18 cellular contexts compared by ENCODE assay signal in genomic region chr5:58357121-58357520, GRCh38.
"Had no signal": no experiment of that assay in that cellular context is flagged by ENCODE, and none has a peak within 500 bp of the region (broad histone marks: within the 10 kb centered on the region; RNA-seq: fewer than 3 reads in every experiment).

No MANE protein-coding gene starts in this region.

- H3K27me3 ChIP-seq: ascending aorta, breast epithelium, upper lobe of left lung had no signal

- H3K4me3 ChIP-seq: ascending aorta, breast epithelium, skin epidermis, upper lobe of left lung had no signal

- DNase-seq: activated CD4-positive, alpha-beta T cell treated with anti-CD3 and anti-CD28 coated beads, Interleukin-2, amount 50 U/mL, for 1 hour; activated CD8-positive, alpha-beta memory T cell treated with anti-CD3 and anti-CD28 coated beads for 24 hours; activated naive CD4-positive, alpha-beta T cell; activated naive CD8-positive, alpha-beta T cell treated with anti-CD3 and anti-CD28 coated beads, Interleukin-2, amount 10 ng/mL, durations not matched to agents 7 days and 5 days; cerebellar nuclear complex; hippocampal formation; left ventricle myocardium superior; nucleus accumbens; posterior cingulate gyrus; stimulated activated naive CD8-positive, alpha-beta T cell treated with anti-CD3 and anti-CD28 coated beads, Interleukin-15, amount 100 ng/mL, for 72 hours; upper lobe of left lung had no signal

- H3K27ac ChIP-seq: ascending aorta, breast epithelium, skin epidermis, upper lobe of left lung had no signal

- H3K36me3 Mint-ChIP-seq: activated naive CD8-positive, alpha-beta T cell treated with anti-CD3 and anti-CD28 coated beads, Interleukin-2, amount 10 ng/mL, durations not matched to agents 7 days and 5 days; memory B cell; natural killer cell treated with Interleukin-12 subunit alpha and Interleukin-12 subunit beta and Interleukin-15 and Interleukin-18, amount 100 ng/mL, for 72 hours had no signal

- H3K4me1 Mint-ChIP-seq: activated naive CD8-positive, alpha-beta T cell treated with anti-CD3 and anti-CD28 coated beads, Interleukin-2, amount 10 ng/mL, durations not matched to agents 7 days and 5 days; memory B cell; stimulated activated naive CD8-positive, alpha-beta T cell treated with anti-CD3 and anti-CD28 coated beads, Interleukin-15, amount 100 ng/mL, for 72 hours had no signal

- H3K9me3 ChIP-seq: ascending aorta, breast epithelium, upper lobe of left lung had no signal

- H3K27me3 Mint-ChIP-seq: activated naive CD8-positive, alpha-beta T cell treated with anti-CD3 and anti-CD28 coated beads, Interleukin-2, amount 10 ng/mL, durations not matched to agents 7 days and 5 days; natural killer cell treated with Interleukin-12 subunit alpha and Interleukin-12 subunit beta and Interleukin-15 and Interleukin-18, amount 100 ng/mL, for 72 hours; stimulated activated naive CD8-positive, alpha-beta T cell treated with anti-CD3 and anti-CD28 coated beads, Interleukin-15, amount 100 ng/mL, for 72 hours had no signal

- H3K36me3 ChIP-seq: ascending aorta, breast epithelium, upper lobe of left lung had no signal

- H3K27ac Mint-ChIP-seq: activated naive CD8-positive, alpha-beta T cell treated with anti-CD3 and anti-CD28 coated beads, Interleukin-2, amount 10 ng/mL, durations not matched to agents 7 days and 5 days; activated T-helper 1 cell treated with anti-CD3 and anti-CD28 coated beads, Interleukin-12 subunit alpha, Interleukin-12 subunit beta, Interleukin-2, Interleukin-4 antibody, amounts not matched to agents 30 ng/mL and 10 ng/mL and 1 ng/mL, durations not matched to agents 14 hours and 24 hours and 36 hours; memory B cell; natural killer cell treated with Interleukin-12 subunit alpha and Interleukin-12 subunit beta and Interleukin-15 and Interleukin-18, amount 100 ng/mL, for 72 hours; stimulated activated naive CD8-positive, alpha-beta T cell treated with anti-CD3 and anti-CD28 coated beads, Interleukin-15, amount 100 ng/mL, for 72 hours; T-helper 2 cell treated with Interferon-gamma antibody and Interleukin-4, amounts not matched to agents 5 μg/mL and 100 μg/mL, for 36 hours had no signal

- H3K4me1 ChIP-seq: ascending aorta, upper lobe of left lung had no signal

- H3K9me3 Mint-ChIP-seq: activated naive CD8-positive, alpha-beta T cell treated with anti-CD3 and anti-CD28 coated beads, Interleukin-2, amount 10 ng/mL, durations not matched to agents 7 days and 5 days; activated T-helper 1 cell treated with anti-CD3 and anti-CD28 coated beads, Interleukin-12 subunit alpha, Interleukin-12 subunit beta, Interleukin-2, Interleukin-4 antibody, amounts not matched to agents 30 ng/mL and 10 ng/mL and 1 ng/mL, durations not matched to agents 14 hours and 24 hours and 36 hours; memory B cell; natural killer cell treated with Interleukin-12 subunit alpha and Interleukin-12 subunit beta and Interleukin-15 and Interleukin-18, amount 100 ng/mL, for 72 hours; stimulated activated naive CD8-positive, alpha-beta T cell treated with anti-CD3 and anti-CD28 coated beads, Interleukin-15, amount 100 ng/mL, for 72 hours; T-helper 2 cell treated with Interferon-gamma antibody and Interleukin-4, amounts not matched to agents 5 μg/mL and 100 μg/mL, for 36 hours had no signal

- H3K4me3 Mint-ChIP-seq: activated naive CD8-positive, alpha-beta T cell treated with anti-CD3 and anti-CD28 coated beads, Interleukin-2, amount 10 ng/mL, durations not matched to agents 7 days and 5 days; activated T-helper 1 cell treated with anti-CD3 and anti-CD28 coated beads, Interleukin-12 subunit alpha, Interleukin-12 subunit beta, Interleukin-2, Interleukin-4 antibody, amounts not matched to agents 30 ng/mL and 10 ng/mL and 1 ng/mL, durations not matched to agents 14 hours and 24 hours and 36 hours; memory B cell; natural killer cell treated with Interleukin-12 subunit alpha and Interleukin-12 subunit beta and Interleukin-15 and Interleukin-18, amount 100 ng/mL, for 72 hours; stimulated activated naive CD8-positive, alpha-beta T cell treated with anti-CD3 and anti-CD28 coated beads, Interleukin-15, amount 100 ng/mL, for 72 hours; T-helper 2 cell treated with Interferon-gamma antibody and Interleukin-4, amounts not matched to agents 5 μg/mL and 100 μg/mL, for 36 hours had no signal
